ENCODE assay signal across 1 cellular context in genomic region chr19:41866284-41866683, GRCh38.
TF ChIP-seq lines count a peak whose summit lies in the region.

No MANE protein-coding gene starts in this region.

TF ChIP-seq in IMR-90, 13 proteins besides CTCF, POLR2A, EP300 and RAD21 (continued from another document):
- TF ChIP-seq ELK1 (IDR thresholded peaks at IDR 0.05; ENCODE audit: borderline replicate concordance, low read depth, low read length): no peak
- TF ChIP-seq MXI1 (IDR thresholded peaks at IDR 0.05; ENCODE audit: borderline replicate concordance, low read depth, low read length): no peak
- TF ChIP-seq BHLHE40 (IDR thresholded peaks at IDR 0.05; ENCODE audit: low read depth, low read length): no peak
- no peak for TF ChIP-seq NFE2L2 (IDR thresholded peaks at IDR 0.05; ENCODE audit: low read depth, low read length)
- no peak for TF ChIP-seq CHD1 (IDR thresholded peaks at IDR 0.05; ENCODE audit: low read depth, low read length)
- no peak for TF ChIP-seq MAFK (IDR thresholded peaks at IDR 0.05; ENCODE audit: low read depth, low read length)
- TF ChIP-seq USF2 (IDR thresholded peaks at IDR 0.05; ENCODE audit: low read depth, low read length): no peak
- no peak for TF ChIP-seq CEBPB (IDR thresholded peaks at IDR 0.05; ENCODE audit: low read depth, low read length)
- TF ChIP-seq FOS (IDR thresholded peaks at IDR 0.05; ENCODE audit: low read depth, low read length): no peak
- no peak for TF ChIP-seq RCOR1 (IDR thresholded peaks at IDR 0.05; ENCODE audit: insufficient replicate concordance, low read length)
- TF ChIP-seq SMC3 (IDR thresholded peaks at IDR 0.05; ENCODE audit: low read depth, low read length): no peak
- TF ChIP-seq RFX5 (IDR thresholded peaks at IDR 0.05; ENCODE audit: low read depth, low read length): no peak
